Comparison of ENCODE assay signal across 1 cellular context in the genomic region with DNA sequence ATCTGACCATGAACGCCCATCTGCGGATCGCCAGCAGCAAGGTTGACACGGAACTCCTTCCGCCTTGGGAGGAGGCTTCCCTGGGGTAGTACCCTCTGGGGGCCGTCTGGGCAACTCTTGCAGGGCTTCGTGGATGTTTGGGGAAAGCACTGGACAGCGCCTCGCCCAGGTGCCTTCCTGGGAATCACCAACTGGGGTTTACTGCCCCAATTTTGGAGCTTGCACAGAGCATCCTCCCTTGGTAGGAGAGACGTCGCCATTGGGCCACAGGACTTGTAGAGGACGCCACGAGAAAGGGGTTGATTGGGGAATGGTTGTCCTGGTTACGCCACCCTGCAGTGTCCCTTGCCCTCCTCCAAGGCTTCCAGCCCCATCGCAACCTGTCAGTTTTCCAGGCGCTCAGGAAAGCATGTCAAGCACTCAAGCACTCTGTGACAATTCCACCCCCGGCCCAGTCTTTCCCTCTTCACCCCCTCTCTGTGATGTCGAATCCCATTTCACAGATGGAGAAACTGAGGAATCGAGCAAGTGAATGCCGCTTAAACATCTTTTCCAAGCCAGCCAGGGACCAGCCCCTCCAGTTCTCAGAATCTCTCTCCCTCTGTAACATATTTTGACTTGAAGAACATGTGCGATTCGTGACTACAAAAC.
TF ChIP-seq lines count a peak whose summit lies in the region.

No MANE protein-coding gene starts in this region.

TF ChIP-seq in K562, 482 proteins besides CTCF, POLR2A, EP300 and RAD21 (continued from another document):
- TF ChIP-seq, protein P1, sequence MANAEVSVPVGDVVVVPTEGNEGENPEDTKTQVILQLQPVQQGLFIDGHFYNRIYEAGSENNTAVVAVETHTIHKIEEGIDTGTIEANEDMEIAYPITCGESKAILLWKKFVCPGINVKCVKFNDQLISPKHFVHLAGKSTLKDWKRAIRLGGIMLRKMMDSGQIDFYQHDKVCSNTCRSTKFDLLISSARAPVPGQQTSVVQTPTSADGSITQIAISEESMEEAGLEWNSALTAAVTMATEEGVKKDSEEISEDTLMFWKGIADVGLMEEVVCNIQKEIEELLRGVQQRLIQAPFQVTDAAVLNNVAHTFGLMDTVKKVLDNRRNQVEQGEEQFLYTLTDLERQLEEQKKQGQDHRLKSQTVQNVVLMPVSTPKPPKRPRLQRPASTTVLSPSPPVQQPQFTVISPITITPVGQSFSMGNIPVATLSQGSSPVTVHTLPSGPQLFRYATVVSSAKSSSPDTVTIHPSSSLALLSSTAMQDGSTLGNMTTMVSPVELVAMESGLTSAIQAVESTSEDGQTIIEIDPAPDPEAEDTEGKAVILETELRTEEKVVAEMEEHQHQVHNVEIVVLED (CRISPR knock-in tag; IDR thresholded peaks at IDR 0.05): no peak
- peak; percentile 70 for TF ChIP-seq RBM25 (IDR thresholded peaks at IDR 0.05; ENCODE audit: low read depth, low read length, severe bottlenecking)
- no peak for TF ChIP-seq ZNF655 (CRISPR knock-in tag; IDR thresholded peaks at IDR 0.05)
- TF ChIP-seq ZC3H8 (IDR thresholded peaks at IDR 0.05): no peak
- TF ChIP-seq BCOR (IDR thresholded peaks at IDR 0.05): peak; percentile 42; the same call in 1 of the 2 replicates
- TF ChIP-seq JUND (IDR thresholded peaks at IDR 0.05; ENCODE audit: borderline replicate concordance, low read depth, low read length): no peak
- no peak for TF ChIP-seq JUND (tag; IDR thresholded peaks at IDR 0.05; ENCODE audit: borderline replicate concordance, low read depth, low read length)
- no peak for TF ChIP-seq BRF2 (IDR thresholded peaks at IDR 0.05; ENCODE audit: borderline replicate concordance, insufficient read depth, insufficient read length)
TF ChIP-seq in K562: peak in this region for 3.
